2 cellular contexts compared by ENCODE assay signal in genomic region chr3:141875374-141875892, GRCh38.
TF ChIP-seq lines count a peak whose summit lies in the region.

No MANE protein-coding gene starts in this region.

TF ChIP-seq in IMR-90, 13 proteins besides CTCF, POLR2A, EP300 and RAD21:
- TF ChIP-seq RCOR1 (IDR thresholded peaks at IDR 0.05; ENCODE audit: insufficient replicate concordance, low read length), result no peak
- peak; percentile 78 for TF ChIP-seq SMC3 (IDR thresholded peaks at IDR 0.05; ENCODE audit: low read depth, low read length)
- TF ChIP-seq MAFK (IDR thresholded peaks at IDR 0.05; ENCODE audit: low read depth, low read length), result no peak
- TF ChIP-seq CEBPB (IDR thresholded peaks at IDR 0.05; ENCODE audit: low read depth, low read length), result no peak
- peak; percentile 92 for TF ChIP-seq MAZ (IDR thresholded peaks at IDR 0.05; ENCODE audit: borderline replicate concordance, low read depth, low read length)
- TF ChIP-seq MXI1 (IDR thresholded peaks at IDR 0.05; ENCODE audit: borderline replicate concordance, low read depth, low read length), result no peak
- TF ChIP-seq BHLHE40 (IDR thresholded peaks at IDR 0.05; ENCODE audit: low read depth, low read length), result 0 out of 2 replicates have a peak, but pooled peaks have one; percentile 25

TF ChIP-seq in endothelial cell of umbilical vein, 7 proteins besides CTCF, POLR2A, EP300 and RAD21:
- TF ChIP-seq FOS (IDR thresholded peaks at IDR 0.05; ENCODE audit: borderline replicate concordance, insufficient read depth, low read length) (no peak), EZH2 (IDR thresholded peaks at IDR 0.05; ENCODE audit: borderline replicate concordance, low read depth, low read length, severe bottlenecking) (no peak), JUN (IDR thresholded peaks at IDR 0.05; ENCODE audit: borderline replicate concordance, insufficient read depth, insufficient read length, low read depth) (no peak), POLR2AphosphoS5 (IDR thresholded peaks at IDR 0.05; ENCODE audit: insufficient read depth, low read depth, low read length) (no peak), MYC (IDR thresholded peaks at IDR 0.05; ENCODE audit: low read depth, low read length) (no peak), GATA2 (IDR thresholded peaks at IDR 0.05; ENCODE audit: insufficient read depth, insufficient read length, low read depth, low read length) (no peak)
- TF ChIP-seq, protein P1, sequence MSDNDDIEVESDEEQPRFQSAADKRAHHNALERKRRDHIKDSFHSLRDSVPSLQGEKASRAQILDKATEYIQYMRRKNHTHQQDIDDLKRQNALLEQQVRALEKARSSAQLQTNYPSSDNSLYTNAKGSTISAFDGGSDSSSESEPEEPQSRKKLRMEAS (IDR thresholded peaks at IDR 0.05; ENCODE audit: insufficient read depth, insufficient read length), result no peak
